Comparison of ENCODE assay signal across 8 cellular contexts in genomic region chrX:115968436-115969252, GRCh38.
DNase-seq lines count a peak whose midpoint lies in the region; ATAC-seq, FAIRE-seq and TF ChIP-seq lines count a peak whose summit lies in the region.

No MANE protein-coding gene starts in this region.

- H3K27ac ChIP-seq in K562 (ENCODE audit: extremely low read depth, low read depth, low read length): no peak overlapping the region
- no peak overlapping the region for H3K27ac ChIP-seq in smooth muscle cell (ENCODE audit: low read depth)

- TF ChIP-seq EP300 in K562 (IDR thresholded peaks at IDR 0.05; ENCODE audit: low read length): no peak

- H3K27me3 ChIP-seq in K562 (ENCODE audit: control insufficient read depth in 2 of 2, insufficient read depth in 2 of 2, low read length in 2 of 2) (peaks cover 0 to 4% of the 10 kb centered on the region in 2 experiments; a peak in 1 of 5 replicates), smooth muscle cell (ENCODE audit: low read depth) (no peaks in the 10 kb centered on the region)

- H2AFZ ChIP-seq in K562 (ENCODE audit: low read depth, low read length) (no peak overlapping the region), smooth muscle cell (ENCODE audit: low read depth) (peak overlapping the region; percentile 85)

- TF ChIP-seq POLR2A in GM15510 (IDR thresholded peaks at IDR 0.05; ENCODE audit: borderline replicate concordance, extremely low read depth, insufficient read length): peak; percentile 36
- TF ChIP-seq POLR2A in K562 (conservative IDR thresholded peaks at IDR 0.05): no peak

- FAIRE-seq in K562 (lab: Jason Lieb, UNC): no peak

- H3K36me3 ChIP-seq in K562 (ENCODE audit: control insufficient read depth, insufficient read depth, low read length) (no peaks in the 10 kb centered on the region), smooth muscle cell (ENCODE audit: low read depth) (no peaks in the 10 kb centered on the region)

- H3K79me2 ChIP-seq in K562 (ENCODE audit: control insufficient read depth, insufficient read depth, low read length) (no peaks in the 10 kb centered on the region), smooth muscle cell (ENCODE audit: low read depth) (peaks cover 26% of the 10 kb centered on the region)

- no peak overlapping the region for H3K9ac ChIP-seq in K562 (ENCODE audit: insufficient read depth in 1 of 2, low read depth in 2 of 2, low read length in 2 of 2)
- no peak overlapping the region for H3K9ac ChIP-seq in smooth muscle cell (ENCODE audit: low read depth)

- WGBS in K562 (ENCODE audit: insufficient coverage, low coverage, missing lambda C conversion rate): under 1% methylated on average over 24 of the region's 48 CpGs
- 1% methylated on average over 48 of the region's 48 CpGs for WGBS in smooth muscle cell (ENCODE audit: low lambda C conversion rate)

- ATAC-seq in HG02852 (IDR thresholded peaks at IDR 0.05; ENCODE audit: unreplicated experiment) (peak; percentile 75), K562 (no peak), GM21390 (IDR thresholded peaks at IDR 0.05; ENCODE audit: unreplicated experiment) (no peak)

- H3F3A ChIP-seq in smooth muscle cell (ENCODE audit: low read depth): no peaks in the 10 kb centered on the region

- H4K20me1 ChIP-seq in K562 (replicated peaks; ENCODE audit: control insufficient read depth, insufficient read depth, low read length): no peaks in the 10 kb centered on the region
- H4K20me1 ChIP-seq in smooth muscle cell (ENCODE audit: low read depth): no peaks in the 10 kb centered on the region

- no peak for TF ChIP-seq CTCF in K562 (IDR thresholded peaks at IDR 0.05 in 2 of 3, conservative IDR thresholded peaks at IDR 0.05 in 1 of 3; ENCODE audit: insufficient read depth in 2 of 3, low read depth in 1 of 3, low read length in 3 of 3)
- TF ChIP-seq CTCF in smooth muscle cell (IDR thresholded peaks at IDR 0.05; ENCODE audit: borderline replicate concordance, insufficient read depth, poor library complexity, severe bottlenecking): no peak

- no TSS peak for BruUV-seq in K562 (replicated peaks; lab: Mats Ljungman, UMichigan)

- no peak for TF ChIP-seq RAD21 in K562 (CRISPR knock-in tag; conservative IDR thresholded peaks at IDR 0.05 in 1 of 2, IDR thresholded peaks at IDR 0.05 in 1 of 2)

- H3K9me3 ChIP-seq in K562 (replicated peaks; ENCODE audit: control insufficient read depth, insufficient read depth, low read depth, low read length): no peaks in the 10 kb centered on the region
- H3K9me3 ChIP-seq in iPS-18c (ENCODE audit: control insufficient read depth, insufficient read depth, low read length): peaks cover under 1% of the 10 kb centered on the region
- H3K9me3 ChIP-seq in smooth muscle cell (replicated peaks; ENCODE audit: low read depth): no peaks in the 10 kb centered on the region

- H3K4me1 ChIP-seq in K562 (replicated peaks in 1 of 2; ENCODE audit: control insufficient read depth in 2 of 2, insufficient read depth in 2 of 2, low read length in 2 of 2) (no peaks in the 10 kb centered on the region), smooth muscle cell (ENCODE audit: low read depth) (peaks cover 6% of the 10 kb centered on the region)

- H3K4me2 ChIP-seq in K562 (ENCODE audit: insufficient read depth, low read length): no peak overlapping the region
- H3K4me2 ChIP-seq in smooth muscle cell: peak overlapping the region; percentile 88

- H3K4me3 ChIP-seq in K562 (no peak overlapping the region), iPS-18c (ENCODE audit: insufficient read depth, low read depth, low read length) (peak overlapping the region; percentile 97), smooth muscle cell (peak overlapping the region; percentile 71)

- CTCF ChIA-PET in K562 (lab: Yijun Ruan, JAX; ENCODE audit: low intra/inter-chr PET ratio): no interaction called here

- DNase-seq in NCI-H2107 (lab: John Stamatoyannopoulos, UW) (peak; percentile 60), K562 (ENCODE audit: extremely low read depth in 1 of 4, low spot score in 3 of 4) (no peak), smooth muscle cell (lab: John Stamatoyannopoulos, UW; ENCODE audit: unreplicated experiment) (peak; percentile 18), HUDEP-2 (lab: John Stamatoyannopoulos, UW; ENCODE audit: unreplicated experiment in 76 of 76) (no peak)

- in situ Hi-C loops in K562 (cut with MboI): no loop called here

- H3K9me1 ChIP-seq in K562 (ENCODE audit: control insufficient read depth, insufficient read depth, low read length): no peaks in the 10 kb centered on the region

- POLR2A ChIA-PET in K562 (lab: Yijun Ruan, JAX): no interaction called here

- intact Hi-C loops in K562 (cut with micrococcal nuclease): no loop called here

TF ChIP-seq in K562, 482 proteins besides CTCF, POLR2A, EP300 and RAD21:
- TF ChIP-seq TSHZ1 (CRISPR knock-in tag; IDR thresholded peaks at IDR 0.05) (no peak), CEBPB (tag; IDR thresholded peaks at IDR 0.05) (peak; percentile 43)

Comparison
In these comparisons a context has a peak if more than half of its experiments do, and no peak if none do; other contexts are left out.
1. DNase-seq: peak in NCI-H2107 (single experiment) and smooth muscle cell (single experiment); none in K562 (0 of 4) and HUDEP-2 (0 of 76).